Comparison of ENCODE assay signal across 8 cellular contexts in the genomic region with DNA sequence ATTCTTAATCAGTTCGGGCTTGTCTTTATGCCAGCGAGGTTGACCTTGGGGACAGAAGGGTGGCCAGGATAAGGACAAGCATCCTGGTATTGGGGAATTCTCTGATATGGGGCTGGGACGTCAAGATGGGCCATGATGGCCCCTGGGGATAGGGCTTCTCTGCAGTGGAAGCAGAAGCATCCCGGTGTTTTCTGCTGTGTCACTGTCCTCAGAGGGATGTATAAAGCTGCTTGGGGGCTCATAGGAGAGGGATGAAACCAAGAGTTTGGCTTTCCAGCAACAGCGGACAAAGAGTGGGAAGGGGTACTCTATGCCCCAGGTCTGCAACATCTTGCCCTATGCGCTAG. TPM values are rescaled to one million over a fixed set of nuclear protein-coding genes. Genes with fewer than 3 reads are reported as not detected.
DNase-seq lines count a peak whose midpoint lies in the region; ATAC-seq and TF ChIP-seq lines count a peak whose summit lies in the region.

No MANE protein-coding gene starts in this region.

- H3K36me3 Mint-ChIP-seq in stimulated activated naive CD8-positive, alpha-beta T cell treated with anti-CD3 and anti-CD28 coated beads, Interleukin-15, Interleukin-2, amounts not matched to agents 100 ng/mL and 50 ng/mL, for 24 hours (ENCODE audit: low read depth): no peaks in the 10 kb centered on the region
- H3K36me3 Mint-ChIP-seq in brain: no peaks in the 10 kb centered on the region

- intact Hi-C loops in upper lobe of right lung (cut with DNase I): no loop called here
- intact Hi-C loops in mucosa of descending colon (cut with DNase I, micrococcal nuclease): no loop called here

- DNase-seq in stimulated activated naive CD8-positive, alpha-beta T cell treated with anti-CD3 and anti-CD28 coated beads, Interleukin-15, Interleukin-2, amounts not matched to agents 100 U/mL and 50 U/mL, for 24 hours: no peak
- no peak for DNase-seq in upper lobe of right lung
- no peak for DNase-seq in GF-D8 (lab: John Stamatoyannopoulos, UW)
- no peak for DNase-seq in mucosa of descending colon

- H3K36me3 ChIP-seq in muscle layer of duodenum (ENCODE audit: control insufficient read depth in 1 of 2, insufficient read depth in 2 of 2, low read length in 2 of 2) (no peaks in the 10 kb centered on the region), upper lobe of right lung (no peaks in the 10 kb centered on the region), mucosa of descending colon (ENCODE audit: low read depth) (no peaks in the 10 kb centered on the region)

- no peak for ATAC-seq in stimulated activated naive CD8-positive, alpha-beta T cell treated with anti-CD3 and anti-CD28 coated beads, Interleukin-15, Interleukin-2, amounts not matched to agents 100 U/mL and 50 U/mL, for 24 hours
- ATAC-seq in upper lobe of right lung (no peak), HG02623 (IDR thresholded peaks at IDR 0.05; ENCODE audit: unreplicated experiment) (no peak), mucosa of descending colon (no peak)

- peak overlapping the region; percentile 22 to 80 for H3K4me3 ChIP-seq in muscle layer of duodenum (ENCODE audit: low read depth in 1 of 2, low read length in 2 of 2)
- H3K4me3 ChIP-seq in upper lobe of right lung: peak overlapping the region; percentile 89
- H3K4me3 ChIP-seq in mucosa of descending colon: no peak overlapping the region

- no peak overlapping the region for H3K27ac Mint-ChIP-seq in stimulated activated naive CD8-positive, alpha-beta T cell treated with anti-CD3 and anti-CD28 coated beads, Interleukin-15, Interleukin-2, amounts not matched to agents 100 ng/mL and 50 ng/mL, for 24 hours
- H3K27ac Mint-ChIP-seq in brain: peak overlapping the region in 3 of 5 experiments; percentile 85 to 90 (median 87)

- peak overlapping the region; percentile 55 for H3K4me3 Mint-ChIP-seq in stimulated activated naive CD8-positive, alpha-beta T cell treated with anti-CD3 and anti-CD28 coated beads, Interleukin-15, Interleukin-2, amounts not matched to agents 100 ng/mL and 50 ng/mL, for 24 hours
- peak overlapping the region in 2 of 5 experiments; percentile 78 to 80 for H3K4me3 Mint-ChIP-seq in brain

- TF ChIP-seq CTCF in brain (conservative IDR thresholded peaks at IDR 0.05) (no peak), upper lobe of right lung (IDR thresholded peaks at IDR 0.05) (no peak), mucosa of descending colon (IDR thresholded peaks at IDR 0.05) (no peak)

- no peaks in the 10 kb centered on the region for H3K9me3 Mint-ChIP-seq in stimulated activated naive CD8-positive, alpha-beta T cell treated with anti-CD3 and anti-CD28 coated beads, Interleukin-15, Interleukin-2, amounts not matched to agents 100 ng/mL and 50 ng/mL, for 24 hours
- H3K9me3 Mint-ChIP-seq in brain: no peaks in the 10 kb centered on the region

- no peaks in the 10 kb centered on the region for H3K27me3 ChIP-seq in muscle layer of duodenum (ENCODE audit: low read depth, low read length)
- no peaks in the 10 kb centered on the region for H3K27me3 ChIP-seq in upper lobe of right lung

- H3K27me3 Mint-ChIP-seq in stimulated activated naive CD8-positive, alpha-beta T cell treated with anti-CD3 and anti-CD28 coated beads, Interleukin-15, Interleukin-2, amounts not matched to agents 100 ng/mL and 50 ng/mL, for 24 hours: peaks cover 12% of the 10 kb centered on the region
- H3K27me3 Mint-ChIP-seq in brain: peaks cover 16% of the 10 kb centered on the region

- H3K9me3 ChIP-seq in muscle layer of duodenum (ENCODE audit: control insufficient read depth in 1 of 2, low read length in 2 of 2): no peaks in the 10 kb centered on the region
- no peaks in the 10 kb centered on the region for H3K9me3 ChIP-seq in upper lobe of right lung
- H3K9me3 ChIP-seq in mucosa of descending colon: no peaks in the 10 kb centered on the region

- H3K27ac ChIP-seq in muscle layer of duodenum (ENCODE audit: low read length) (peak overlapping the region; percentile 14), upper lobe of right lung (peak overlapping the region; percentile 79)

- H3K4me1 ChIP-seq in muscle layer of duodenum (ENCODE audit: control insufficient read depth in 1 of 2, insufficient read depth in 2 of 2, low read length in 2 of 2): peaks cover 0 to 24% of the 10 kb centered on the region in 2 donors
- peaks cover 7% of the 10 kb centered on the region for H3K4me1 ChIP-seq in upper lobe of right lung
- H3K4me1 ChIP-seq in mucosa of descending colon (ENCODE audit: low read depth): peaks cover 35% of the 10 kb centered on the region

- peaks cover 32% of the 10 kb centered on the region for H3K4me1 Mint-ChIP-seq in stimulated activated naive CD8-positive, alpha-beta T cell treated with anti-CD3 and anti-CD28 coated beads, Interleukin-15, Interleukin-2, amounts not matched to agents 100 ng/mL and 50 ng/mL, for 24 hours (ENCODE audit: low read depth)
- peaks cover 39% of the 10 kb centered on the region for H3K4me1 Mint-ChIP-seq in brain

RNA-seq across cellular contexts. Expression of gene ATP1B1, which starts 1.4 kb away (rescaled TPM):
- 114 TPM for polyA plus RNA-seq in brain (ENCODE audit: insufficient read depth, low read depth, low replicate concordance)
- 192 TPM for total RNA-seq in upper lobe of right lung
- total RNA-seq in mucosa of descending colon: 100 to 1,000 TPM; 342 to 860 (median 744) TPM
